In genomic region chr12:30695327-30696102, GRCh38 we compare ENCODE assay signal across 8 cellular contexts. TPM values are rescaled to one million over a fixed set of nuclear protein-coding genes. Genes with fewer than 3 reads are reported as not detected.
DNase-seq lines count a peak whose midpoint lies in the region; ATAC-seq and TF ChIP-seq lines count a peak whose summit lies in the region.

IPO8 (minus strand) TSS chr12:30695869; CDS start chr12:30695647, 222 bp downstream.

- H3K4me2 ChIP-seq in GM23338 = peak within 1 kb of the TSS; percentile 98

- peak within 1 kb of the TSS; percentile 83 for H3K27ac Mint-ChIP-seq in GM23338
- H3K27ac Mint-ChIP-seq in naive thymus-derived CD4-positive, alpha-beta T cell = peak within 1 kb of the TSS; percentile 91 to 98 (median 94)

- H3K4me1 Mint-ChIP-seq in GM23338 = peaks cover 38% of the 10 kb centered on the region
- H3K4me1 Mint-ChIP-seq in naive thymus-derived CD4-positive, alpha-beta T cell = peaks cover 27 to 51% (median 45%) of the 10 kb centered on the region in 7 donors

- H3K4me1 ChIP-seq in GM23338 (ENCODE audit: insufficient read depth) = peaks cover 34% of the 10 kb centered on the region
- H3K4me1 ChIP-seq in naive thymus-derived CD4-positive, alpha-beta T cell (ENCODE audit: control insufficient read depth in 2 of 2, insufficient read depth in 2 of 2, low read length in 2 of 2) = peaks cover 22 to 28% of the 10 kb centered on the region in 2 donors

- intact Hi-C loops in naive thymus-derived CD4-positive, alpha-beta T cell (cut with micrococcal nuclease) = loop anchor here (1.0 to 5.0 kb wide), 8 partner anchors 60 to 1982 kb away; partner anchors contain the start of genes ERGIC2 (in 2 of the 2), DDX11 (in 1 of the 2) and DNM1L (in 1 of the 2)

- peak within 1 kb of the TSS; percentile 89 for H2AFZ ChIP-seq in GM23338

- H3K79me2 ChIP-seq in GM23338 (replicated peaks; ENCODE audit: insufficient read depth) = peaks cover 39% of the 10 kb centered on the region

- H3K27me3 ChIP-seq in GM23338 (ENCODE audit: insufficient read depth) = no peaks in the 10 kb centered on the region
- no peaks in the 10 kb centered on the region for H3K27me3 ChIP-seq in naive thymus-derived CD4-positive, alpha-beta T cell (ENCODE audit: control insufficient read depth in 2 of 2, insufficient read depth in 2 of 2, low read length in 2 of 2)

- H3K4me3 ChIP-seq in GM23338 = peak within 1 kb of the TSS; percentile 95
- peak within 1 kb of the TSS; percentile 94 for H3K4me3 ChIP-seq in naive thymus-derived CD4-positive, alpha-beta T cell (ENCODE audit: low read length)

- POLR2A ChIA-PET in naive thymus-derived CD4-positive, alpha-beta T cell (lab: Charles Lee) = interaction anchor here (0.6 to 1.4 kb wide), 6 partner anchors 11 to 1315 kb away, joined by 3 to 10 read pairs (median 4); partner anchors contain the start of genes CAPRIN2, ERGIC2 and SINHCAF

- peaks cover 7% of the 10 kb centered on the region for H3K27me3 Mint-ChIP-seq in GM23338 (ENCODE audit: insufficient read depth, low read depth, poor library complexity)
- H3K27me3 Mint-ChIP-seq in naive thymus-derived CD4-positive, alpha-beta T cell = peaks cover 0 to 6% (median 4%) of the 10 kb centered on the region in 5 donors

- CTCF ChIA-PET in naive thymus-derived CD4-positive, alpha-beta T cell (lab: Charles Lee) = interaction anchor here (0.6 to 2.0 kb wide), 5 partner anchors 9 to 84 kb away, joined by 3 to 8 read pairs (median 4); no protein-coding TSS in a partner anchor

- peak; percentile 88 for ATAC-seq in GM23338
- ATAC-seq in naive thymus-derived CD4-positive, alpha-beta T cell = peak; percentile 97

- H3K27ac ChIP-seq in GM23338 (ENCODE audit: low read depth) = peak within 1 kb of the TSS; percentile 61; the same call in 1 of the 2 replicates
- peak within 1 kb of the TSS; percentile 78 for H3K27ac ChIP-seq in naive thymus-derived CD4-positive, alpha-beta T cell (ENCODE audit: low read depth, low read length)

- DNase-seq in EL (peak; percentile 92), GM23338 (ENCODE audit: low spot score) (peak; percentile 95), LHCN-M2 (ENCODE audit: low read depth) (peak; percentile 91), RPMI8226 (peak; percentile 93), fibroblast of gingiva (ENCODE audit: low read depth) (peak; percentile 94)
- DNase-seq in activated T-helper 1 cell treated with anti-CD3 and anti-CD28 coated beads, Interleukin-2, amount 50 U/mL, for 16 hours (ENCODE audit: low read depth in 1 of 2, low spot score in 1 of 2) = peak; percentile 68 to 70
- peak; percentile 61 to 83 (median 76) for DNase-seq in naive thymus-derived CD4-positive, alpha-beta T cell
- peak; percentile 60 to 77 (median 72) for DNase-seq in stimulated activated naive CD4-positive, alpha-beta T cell (lab: John Stamatoyannopoulos, UW)

- no peaks in the 10 kb centered on the region for H3K36me3 ChIP-seq in GM23338 (ENCODE audit: insufficient read depth)
- H3K36me3 ChIP-seq in naive thymus-derived CD4-positive, alpha-beta T cell (ENCODE audit: control insufficient read depth in 2 of 3, insufficient read depth in 3 of 3, low read length in 3 of 3) = peaks cover 0 to 9% (median 0%) of the 10 kb centered on the region in 3 experiments

- no peaks in the 10 kb centered on the region for H3K9me3 ChIP-seq in naive thymus-derived CD4-positive, alpha-beta T cell (ENCODE audit: control insufficient read depth in 2 of 3, low read length in 3 of 3)

- H3F3A ChIP-seq in GM23338 (replicated peaks; ENCODE audit: low read depth) = 0 out of 2 replicates have a peak, but pooled peaks cover 3% of the 10 kb centered on the region

- no peaks in the 10 kb centered on the region for H3K9me3 Mint-ChIP-seq in GM23338
- no peaks in the 10 kb centered on the region for H3K9me3 Mint-ChIP-seq in naive thymus-derived CD4-positive, alpha-beta T cell

- peak within 1 kb of the TSS; percentile 90 for H3K4me3 Mint-ChIP-seq in GM23338
- H3K4me3 Mint-ChIP-seq in naive thymus-derived CD4-positive, alpha-beta T cell = peak within 1 kb of the TSS; percentile 93 to 100 (median 96)

- no peaks in the 10 kb centered on the region for H3K9me2 ChIP-seq in GM23338 (ENCODE audit: insufficient read depth)

- peaks cover 9% of the 10 kb centered on the region for H4K20me1 ChIP-seq in GM23338 (replicated peaks; ENCODE audit: insufficient read depth)

- TF ChIP-seq CTCF in GM23338 (conservative IDR thresholded peaks at IDR 0.05; ENCODE audit: low read depth in 2 of 2) = no peak; a peak in 1 of 4 replicates

- H3K36me3 Mint-ChIP-seq in GM23338 (ENCODE audit: low read depth) = no peaks in the 10 kb centered on the region
- peaks cover 0 to 4% (median 0%) of the 10 kb centered on the region in 5 donors for H3K36me3 Mint-ChIP-seq in naive thymus-derived CD4-positive, alpha-beta T cell

TF ChIP-seq in GM23338, 12 proteins besides CTCF, POLR2A, EP300 and RAD21 (continues in another document):
- TF ChIP-seq, protein P1, sequence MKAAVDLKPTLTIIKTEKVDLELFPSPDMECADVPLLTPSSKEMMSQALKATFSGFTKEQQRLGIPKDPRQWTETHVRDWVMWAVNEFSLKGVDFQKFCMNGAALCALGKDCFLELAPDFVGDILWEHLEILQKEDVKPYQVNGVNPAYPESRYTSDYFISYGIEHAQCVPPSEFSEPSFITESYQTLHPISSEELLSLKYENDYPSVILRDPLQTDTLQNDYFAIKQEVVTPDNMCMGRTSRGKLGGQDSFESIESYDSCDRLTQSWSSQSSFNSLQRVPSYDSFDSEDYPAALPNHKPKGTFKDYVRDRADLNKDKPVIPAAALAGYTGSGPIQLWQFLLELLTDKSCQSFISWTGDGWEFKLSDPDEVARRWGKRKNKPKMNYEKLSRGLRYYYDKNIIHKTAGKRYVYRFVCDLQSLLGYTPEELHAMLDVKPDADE (IDR thresholded peaks at IDR 0.05) = peak; percentile 92
- TF ChIP-seq POLR2AphosphoS5 (IDR thresholded peaks at IDR 0.05; ENCODE audit: low read depth) = peak; percentile 52; the same call in 1 of the 2 replicates
- TF ChIP-seq ZNF331 (CRISPR knock-in tag; IDR thresholded peaks at IDR 0.05; ENCODE audit: low read depth) = no peak
- no peak for TF ChIP-seq NANOG (IDR thresholded peaks at IDR 0.05; ENCODE audit: borderline replicate concordance)
- no peak for TF ChIP-seq ZNF462 (CRISPR knock-in tag; IDR thresholded peaks at IDR 0.05)

RNA-seq across cellular contexts. Expression of gene IPO8, which starts in this region (rescaled TPM):
- total RNA-seq in GM23338 (2014; rRNA removed; shearing (Covaris generic)) = 53.6 and 58.2 TPM in 2 replicates
- polyA plus RNA-seq in GM23338 (2016; fragmentation: Nextera tagmentation; extraction: Ambion mirVana) = 11.2 and 13.4 TPM in 2 replicates
- total RNA-seq in LHCN-M2 (2014; rRNA removed) = 24.4 and 35.6 TPM in 2 replicates
- polyA plus RNA-seq in LHCN-M2 (2012) = 14.4 TPM
- total RNA-seq in naive thymus-derived CD4-positive, alpha-beta T cell = 10 to 100 TPM; 30.4 to 59.2 (median 44.4) TPM
- polyA plus RNA-seq in naive thymus-derived CD4-positive, alpha-beta T cell = 10 to 100 TPM; 14.8 to 16.0 TPM

Comparison
In these comparisons a context has a peak if more than half of its experiments do, and no peak if none do; other contexts are left out.
1. Peak in every context shown above with its lines: DNase-seq, ATAC-seq, H3K4me3 ChIP-seq and H3K27ac ChIP-seq.